10 cellular contexts compared by ENCODE assay signal in genomic region chr9:73470766-73471165, GRCh38.
A peak's percentile ranks its signal among the peaks of the same experiment; 100 is the strongest.
DNase-seq lines count a peak whose midpoint lies in the region; ATAC-seq and TF ChIP-seq lines count a peak whose summit lies in the region.
"Had no signal": no experiment of that assay in that cellular context is flagged by ENCODE, and none has a peak within 500 bp of the region (broad histone marks: within the 10 kb centered on the region; RNA-seq: fewer than 3 reads in every experiment).

No MANE protein-coding gene starts in this region.

- H3K36me3 ChIP-seq in cardiac muscle cell: peaks cover 3% of the 10 kb centered on the region
- H3K36me3 ChIP-seq in MM.1S (replicated peaks; ENCODE audit: insufficient read depth, low read length): no peaks in the 10 kb centered on the region
- H3K36me3 ChIP-seq in smooth muscle cell (ENCODE audit: low read depth): no peaks in the 10 kb centered on the region
- no peaks in the 10 kb centered on the region for H3K36me3 ChIP-seq in effector memory CD4-positive, alpha-beta T cell (ENCODE audit: control insufficient read depth, insufficient read depth, low read length)

- H3K79me2 ChIP-seq in MM.1S (ENCODE audit: low read length): no peaks in the 10 kb centered on the region
- no peaks in the 10 kb centered on the region for H3K79me2 ChIP-seq in smooth muscle cell (ENCODE audit: low read depth)

- no peak for TF ChIP-seq CTCF in cardiac muscle cell (IDR thresholded peaks at IDR 0.05; ENCODE audit: low read depth, low read length)
- no peak for TF ChIP-seq CTCF in MM.1S (IDR thresholded peaks at IDR 0.05; ENCODE audit: low read length)
- TF ChIP-seq CTCF in mesothelial cell of epicardium (IDR thresholded peaks at IDR 0.05; ENCODE audit: unreplicated experiment): no peak
- TF ChIP-seq CTCF in smooth muscle cell (IDR thresholded peaks at IDR 0.05; ENCODE audit: borderline replicate concordance, insufficient read depth, poor library complexity, severe bottlenecking): no peak

- no peak overlapping the region for H3K9ac ChIP-seq in MM.1S (ENCODE audit: low read length)
- no peak overlapping the region for H3K9ac ChIP-seq in smooth muscle cell (ENCODE audit: low read depth)

- H3K27me3 Mint-ChIP-seq in mesothelial cell of epicardium (ENCODE audit: low read depth): no peaks in the 10 kb centered on the region
- H3K27me3 Mint-ChIP-seq: CD4-positive, CD25-positive, alpha-beta regulatory T cell had no signal

- no peak overlapping the region for H3K4me3 Mint-ChIP-seq in mesothelial cell of epicardium
- H3K4me3 Mint-ChIP-seq: CD4-positive, CD25-positive, alpha-beta regulatory T cell had no signal

- no peak for ATAC-seq in left ventricle myocardium superior
- ATAC-seq in HG02763 (IDR thresholded peaks at IDR 0.05; ENCODE audit: unreplicated experiment): no peak

- H3K9me3 ChIP-seq in cardiac muscle cell (ENCODE audit: low read depth) (no peaks in the 10 kb centered on the region), MM.1S (replicated peaks; ENCODE audit: insufficient read depth, low read length) (no peaks in the 10 kb centered on the region), smooth muscle cell (replicated peaks; ENCODE audit: low read depth) (no peaks in the 10 kb centered on the region)
- H3K9me3 ChIP-seq in effector memory CD4-positive, alpha-beta T cell (ENCODE audit: control insufficient read depth, low read length): no peaks in the 10 kb centered on the region

- intact Hi-C loops in left ventricle myocardium superior (cut with micrococcal nuclease): no loop called here

- H3K27me3 ChIP-seq in cardiac muscle cell (no peaks in the 10 kb centered on the region), MM.1S (replicated peaks; ENCODE audit: insufficient read depth, low read length) (no peaks in the 10 kb centered on the region), smooth muscle cell (ENCODE audit: low read depth) (no peaks in the 10 kb centered on the region)
- H3K27me3 ChIP-seq in effector memory CD4-positive, alpha-beta T cell (replicated peaks; ENCODE audit: control insufficient read depth, insufficient read depth, low read length, poor library complexity, severe bottlenecking): no peaks in the 10 kb centered on the region

- no peaks in the 10 kb centered on the region for H4K20me1 ChIP-seq in MM.1S (ENCODE audit: insufficient read depth, low read length)
- no peaks in the 10 kb centered on the region for H4K20me1 ChIP-seq in smooth muscle cell (ENCODE audit: low read depth)

- 81% methylated on average over 3 of the region's 3 CpGs for WGBS in smooth muscle cell (ENCODE audit: low lambda C conversion rate)

- H3K9me3 Mint-ChIP-seq in mesothelial cell of epicardium: peaks cover 8% of the 10 kb centered on the region

- no peak overlapping the region for H3K4me3 ChIP-seq in cardiac muscle cell
- H3K4me3 ChIP-seq in MM.1S (ENCODE audit: low read length): no peak overlapping the region
- H3K4me3 ChIP-seq in smooth muscle cell: no peak overlapping the region
- H3K4me3 ChIP-seq in effector memory CD4-positive, alpha-beta T cell (ENCODE audit: insufficient read depth, low read depth, low read length, poor library complexity, severe bottlenecking): no peak overlapping the region

- H3K4me1 ChIP-seq in cardiac muscle cell (ENCODE audit: low read depth) (peaks cover 5% of the 10 kb centered on the region), MM.1S (ENCODE audit: low read length) (peaks cover 9% of the 10 kb centered on the region; the same call in 1 of the 2 replicates), smooth muscle cell (ENCODE audit: low read depth) (peaks cover 2% of the 10 kb centered on the region)
- H3K4me1 ChIP-seq in effector memory CD4-positive, alpha-beta T cell (ENCODE audit: control insufficient read depth, insufficient read depth, low read length, poor library complexity, severe bottlenecking): no peaks in the 10 kb centered on the region

- no peaks in the 10 kb centered on the region for H3K9me2 ChIP-seq in MM.1S (replicated peaks; ENCODE audit: insufficient read depth, low read length)

- peak overlapping the region; percentile 37; the same call in 1 of the 2 replicates for H3K4me2 ChIP-seq in MM.1S (ENCODE audit: low read depth, low read length)
- no peak overlapping the region for H3K4me2 ChIP-seq in smooth muscle cell

- H3K27ac ChIP-seq in cardiac muscle cell: peak overlapping the region; percentile 81
- H3K27ac ChIP-seq in MM.1S (ENCODE audit: low read length): peak overlapping the region; percentile 21; the same call in 1 of the 2 replicates
- no peak overlapping the region for H3K27ac ChIP-seq in smooth muscle cell (ENCODE audit: low read depth)
- H3K27ac ChIP-seq in effector memory CD4-positive, alpha-beta T cell (ENCODE audit: insufficient read depth, low read length, poor library complexity, severe bottlenecking): no peak overlapping the region
- H3K27ac ChIP-seq: 22Rv1 had no signal

- H3K4me1 Mint-ChIP-seq in mesothelial cell of epicardium: peaks cover 9% of the 10 kb centered on the region
- H3K4me1 Mint-ChIP-seq: CD4-positive, CD25-positive, alpha-beta regulatory T cell had no signal

- no peaks in the 10 kb centered on the region for H3K36me3 Mint-ChIP-seq in mesothelial cell of epicardium
- H3K36me3 Mint-ChIP-seq: CD4-positive, CD25-positive, alpha-beta regulatory T cell had no signal

- DNase-seq in cardiac muscle cell (ENCODE audit: low read depth in 1 of 2, low spot score in 1 of 2) (no peak), left ventricle myocardium superior (no peak), MM.1S (peak; percentile 41), mesothelial cell of epicardium (ENCODE audit: low spot score in 2 of 2, unreplicated experiment in 2 of 2) (no peak), smooth muscle cell (lab: John Stamatoyannopoulos, UW; ENCODE audit: unreplicated experiment) (no peak), mesenteric fat pad (ENCODE audit: low spot score) (no peak)
- no peak for DNase-seq in effector memory CD4-positive, alpha-beta T cell
- DNase-seq: CD4-positive, CD25-positive, alpha-beta regulatory T cell had no signal

- H3F3A ChIP-seq in MM.1S (ENCODE audit: insufficient read depth, low read length) (no peaks in the 10 kb centered on the region), smooth muscle cell (ENCODE audit: low read depth) (no peaks in the 10 kb centered on the region)

- peak overlapping the region; percentile 91 for H3K27ac Mint-ChIP-seq in mesothelial cell of epicardium

- H2AFZ ChIP-seq in MM.1S (ENCODE audit: low read length): peak overlapping the region; percentile 58
- peak overlapping the region; percentile 67 for H2AFZ ChIP-seq in smooth muscle cell (ENCODE audit: low read depth)

Comparison
In these comparisons a context has a peak if more than half of its experiments do, and no peak if none do; other contexts are left out.
1. H3K27ac ChIP-seq: peak in cardiac muscle cell (single experiment) and MM.1S (single experiment); none in smooth muscle cell (single experiment) and effector memory CD4-positive, alpha-beta T cell (single experiment).